ENCODE assay signal across 8 cellular contexts in genomic region chr12:59113831-59114273, GRCh38.
DNase-seq lines count a peak whose midpoint lies in the region; ATAC-seq and TF ChIP-seq lines count a peak whose summit lies in the region.

No MANE protein-coding gene starts in this region.

- no peaks in the 10 kb centered on the region for H3K9me3 ChIP-seq in heart left ventricle

- no peaks in the 10 kb centered on the region for H3K36me3 Mint-ChIP-seq in activated T-helper 17 cell treated with anti-CD3 and anti-CD28 coated beads, Interleukin-2, amount 50 U/mL, for 72 hours (ENCODE audit: low read depth)

- no peak overlapping the region for H3K4me3 Mint-ChIP-seq in activated T-helper 17 cell treated with anti-CD3 and anti-CD28 coated beads, Interleukin-2, amount 50 U/mL, for 72 hours

- peaks cover 0 to 4% (median 0%) of the 10 kb centered on the region in 12 donors for H3K4me1 ChIP-seq in heart left ventricle

- no peaks in the 10 kb centered on the region for H3K27me3 ChIP-seq in heart left ventricle

- 9 to 16% (median 16%) methylated on average over 6 of the region's 6 CpGs for WGBS in heart left ventricle, 4 donors

- H3K27ac Mint-ChIP-seq in activated T-helper 17 cell treated with anti-CD3 and anti-CD28 coated beads, Interleukin-2, amount 50 U/mL, for 72 hours = no peak overlapping the region

- DNase-seq in GDM1 (lab: John Stamatoyannopoulos, UW) (peak; percentile 25), HPDE6-E6E7 (ENCODE audit: extremely low spot score) (peak; percentile 45), NCI-H748 (lab: John Stamatoyannopoulos, UW; ENCODE audit: unreplicated experiment) (peak; percentile 82), heart left ventricle (peak; percentile 38 to 71 (median 66)), renal cortical epithelial cell (ENCODE audit: low read depth) (peak; percentile 74), cerebellar nuclear complex (lab: John Stamatoyannopoulos, UW) (no peak)

- no peak for TF ChIP-seq POLR2A in heart left ventricle (IDR thresholded peaks at IDR 0.05)

- H3K36me3 ChIP-seq in heart left ventricle = no peaks in the 10 kb centered on the region

- peak; percentile 71 to 93 (median 84) for TF ChIP-seq CTCF in heart left ventricle (IDR thresholded peaks at IDR 0.05)

- no peaks in the 10 kb centered on the region for H3K4me1 Mint-ChIP-seq in activated T-helper 17 cell treated with anti-CD3 and anti-CD28 coated beads, Interleukin-2, amount 50 U/mL, for 72 hours

- peaks cover 4% of the 10 kb centered on the region for H3K9me3 Mint-ChIP-seq in activated T-helper 17 cell treated with anti-CD3 and anti-CD28 coated beads, Interleukin-2, amount 50 U/mL, for 72 hours

- intact Hi-C loops in heart left ventricle (cut with DNase I) = loop anchor here in 9 of 10 donors (1.0 to 10.0 kb wide), 4 partner anchors 36 to 769 kb away; no protein-coding TSS in a partner anchor

- no peak overlapping the region for H3K4me3 ChIP-seq in heart left ventricle

- ATAC-seq in GM21526 (IDR thresholded peaks at IDR 0.05; ENCODE audit: low FRiP score, unreplicated experiment) (peak; percentile 86), heart left ventricle (peak; percentile 64 to 79 (median 74))
- ATAC-seq in activated T-helper 17 cell treated with anti-CD3 and anti-CD28 coated beads, Interleukin-2, amount 50 U/mL, for 72 hours (replicated peaks) = peak; percentile 46

- H3K27ac ChIP-seq in heart left ventricle = no peak overlapping the region

- H3K27me3 Mint-ChIP-seq in activated T-helper 17 cell treated with anti-CD3 and anti-CD28 coated beads, Interleukin-2, amount 50 U/mL, for 72 hours = no peaks in the 10 kb centered on the region

Comparison
In these comparisons a context has a peak if more than half of its experiments do, and no peak if none do; other contexts are left out.
1. DNase-seq: peak in GDM1 (single experiment), HPDE6-E6E7 (single experiment), NCI-H748 (single experiment), heart left ventricle (5 of 5) and renal cortical epithelial cell (single experiment); none in cerebellar nuclear complex (0 of 2).
2. Peak in every context shown above with its lines, with median percentiles within 50 percentile points of each other: ATAC-seq.